9 cellular contexts compared by ENCODE assay signal in the genomic region with DNA sequence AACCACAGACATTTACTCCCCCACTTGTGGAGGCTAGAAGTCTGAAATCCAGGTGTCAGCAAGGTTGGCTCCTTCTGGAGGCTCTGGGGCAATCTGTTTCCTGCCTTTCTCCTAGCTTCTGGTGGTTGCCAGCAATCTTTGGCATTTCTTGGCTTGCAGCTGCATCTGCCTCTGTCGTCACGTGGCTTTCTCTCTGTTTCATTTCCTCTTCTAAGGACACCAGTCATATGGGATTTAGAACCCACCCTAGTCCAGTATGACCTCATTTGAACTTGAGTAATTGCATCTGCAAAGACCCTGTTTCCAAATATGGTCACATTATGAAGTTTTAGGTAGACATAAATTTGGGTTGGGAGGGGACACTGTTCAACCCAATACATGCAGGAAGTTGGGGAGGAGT. TPM values are rescaled to one million over a fixed set of nuclear protein-coding genes. Genes with fewer than 3 reads are reported as not detected.
DNase-seq lines count a peak whose midpoint lies in the region; ATAC-seq and TF ChIP-seq lines count a peak whose summit lies in the region.
"Had no signal": no experiment of that assay in that cellular context is flagged by ENCODE, and none has a peak within 500 bp of the region (broad histone marks: within the 10 kb centered on the region; RNA-seq: fewer than 3 reads in every experiment).

No MANE protein-coding gene starts in this region.

- H3K27ac ChIP-seq in OCI-LY7 (ENCODE audit: low read depth, low read length, poor library complexity, severe bottlenecking) = peak overlapping the region; percentile 93

- POLR2A ChIA-PET in OCI-LY7 (lab: Charles Lee) = interaction anchor here (0.5 to 1.5 kb wide), 13 partner anchors 10 to 623 kb away, joined by 3 to 8 read pairs (median 3); a partner anchor contains a TSS

- peak overlapping the region; percentile 61 for H3K4me2 ChIP-seq in OCI-LY7 (ENCODE audit: low read length)

- no TSS peak for BruUV-seq in OCI-LY7 (replicated peaks; lab: Mats Ljungman, UMichigan)

- H3K79me2 ChIP-seq in OCI-LY7 (ENCODE audit: insufficient read depth, low read depth, low read length) = no peaks in the 10 kb centered on the region

- H3K4me3 ChIP-seq in OCI-LY7 (ENCODE audit: low read depth, low read length, poor library complexity, severe bottlenecking) (peak overlapping the region; percentile 37), fibroblast of the aortic adventitia (ENCODE audit: low read depth, low read length) (no peak overlapping the region)

- H2AFZ ChIP-seq in OCI-LY7 (ENCODE audit: low read length) = peak overlapping the region; percentile 73; the same call in 1 of the 2 replicates

- no peaks in the 10 kb centered on the region for H3K9me3 ChIP-seq in OCI-LY7 (ENCODE audit: low read length)

- H4K20me1 ChIP-seq in OCI-LY7 (ENCODE audit: insufficient read depth, low read length) = no peaks in the 10 kb centered on the region

- no peak for TF ChIP-seq CTCF in OCI-LY7 (conservative IDR thresholded peaks at IDR 0.05; ENCODE audit: low read length)
- TF ChIP-seq CTCF in fibroblast of the aortic adventitia (IDR thresholded peaks at IDR 0.05; ENCODE audit: insufficient read depth, low read length) = no peak

- H3K36me3 ChIP-seq in OCI-LY7 (ENCODE audit: insufficient read depth, low read length) = no peaks in the 10 kb centered on the region

- intact Hi-C loops in OCI-LY7 (cut with micrococcal nuclease; ENCODE audit: unreplicated experiment) = loop anchor here (2.0 to 10.0 kb wide), 2 partner anchors 40 to 334 kb away; no protein-coding TSS in a partner anchor

- DNase-seq in OCI-LY7 (ENCODE audit: low spot score) (peak; percentile 95), fibroblast of the aortic adventitia (ENCODE audit: low read depth) (peak; percentile 71), superior temporal gyrus (ENCODE audit: extremely low spot score) (peak; percentile 51), amniotic stem cell (lab: John Stamatoyannopoulos, UW) (no peak), DMS79 (lab: John Stamatoyannopoulos, UW) (no peak)
- DNase-seq: stimulated activated CD4-positive, alpha-beta T cell treated with anti-CD3 and anti-CD28 coated beads, Interleukin-4, amount 100 ng/mL, for 4 hours had no signal

- H3K4me1 ChIP-seq in OCI-LY7 (ENCODE audit: insufficient read depth, low read length, poor library complexity, severe bottlenecking) = peaks cover 72% of the 10 kb centered on the region

- ATAC-seq in GM21717 (IDR thresholded peaks at IDR 0.05; ENCODE audit: unreplicated experiment) (peak; percentile 67), HG03097 (IDR thresholded peaks at IDR 0.05; ENCODE audit: low FRiP score, unreplicated experiment) (no peak), GM18861 (IDR thresholded peaks at IDR 0.05; ENCODE audit: unreplicated experiment) (no peak)

- CTCF ChIA-PET in OCI-LY7 (lab: Charles Lee; ENCODE audit: unreplicated experiment) = interaction anchor here (1.1 kb wide), 1 partner anchor 26 kb away, joined by 4 read pairs; no protein-coding TSS in a partner anchor

- no peaks in the 10 kb centered on the region for H3K9me2 ChIP-seq in OCI-LY7 (ENCODE audit: insufficient read depth, low read length)

RNA-seq across cellular contexts. Expression of a gene that starts 56.2 kb away (rescaled TPM):
- total RNA-seq in OCI-LY7 (2014; rRNA removed; shearing (Covaris generic)) = 0.26 and 0.54 TPM in 2 replicates
- 1.4 and 1.6 TPM in 2 replicates for total RNA-seq in OCI-LY7 (2022)
- 13.5 and 18.1 TPM in 2 replicates for total RNA-seq in fibroblast of the aortic adventitia (ENCODE audit: low replicate concordance)

Comparison
In these comparisons a context has a peak if more than half of its experiments do, and no peak if none do; other contexts are left out.
1. DNase-seq: peak in OCI-LY7 (single experiment), fibroblast of the aortic adventitia (single experiment) and superior temporal gyrus (single experiment); none in amniotic stem cell (single experiment) and DMS79 (single experiment).